In the genomic region with DNA sequence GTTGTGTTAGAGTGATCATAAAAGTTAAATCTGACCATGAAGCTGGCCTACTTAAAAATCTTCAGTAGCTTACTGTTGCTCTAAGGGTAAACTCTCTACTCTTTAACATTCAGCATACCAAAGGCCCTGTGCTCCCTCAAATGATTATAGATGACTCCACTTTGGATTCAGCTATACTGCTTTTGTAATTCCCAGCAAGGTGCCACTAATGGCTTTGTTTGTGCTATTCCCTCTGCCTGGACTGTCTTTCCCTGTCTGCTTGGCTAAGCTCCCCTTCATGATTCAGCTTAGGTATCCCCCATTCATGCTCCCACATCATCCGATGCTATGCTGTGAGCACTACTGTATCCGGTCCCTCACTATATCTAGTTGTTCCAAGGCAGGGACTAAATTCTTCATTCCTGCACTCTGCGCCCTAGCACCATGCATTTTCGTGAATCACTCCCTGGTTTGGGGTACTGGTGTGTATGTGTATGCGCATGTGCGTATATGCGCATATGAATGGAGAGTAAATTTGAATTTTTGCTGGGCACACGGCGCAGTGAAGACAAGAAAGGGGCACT, we compare ENCODE assay signal across 8 cellular contexts. TPM values are rescaled to one million over a fixed set of nuclear protein-coding genes. Genes with fewer than 3 reads are reported as not detected.
DNase-seq lines count a peak whose midpoint lies in the region; ATAC-seq, FAIRE-seq and TF ChIP-seq lines count a peak whose summit lies in the region.

No MANE protein-coding gene starts in this region.

- no peaks in the 10 kb centered on the region for H3K9me1 ChIP-seq in keratinocyte (ENCODE audit: control insufficient read depth, extremely low read depth, insufficient read depth, low read length)

- peaks cover 32% of the 10 kb centered on the region for H3K79me2 ChIP-seq in keratinocyte (ENCODE audit: control insufficient read depth, insufficient read depth, low read length)

- DNase-seq in ascending aorta (ENCODE audit: low spot score in 2 of 2) (no peak), keratinocyte (ENCODE audit: low read depth, low spot score) (no peak), superior temporal gyrus (ENCODE audit: extremely low spot score) (peak; percentile 73), D721Med (ENCODE audit: insufficient read length, low spot score) (no peak)

- H3K36me3 ChIP-seq in ascending aorta: peaks cover 0 to 5% of the 10 kb centered on the region in 2 donors
- H3K36me3 ChIP-seq in keratinocyte (ENCODE audit: control insufficient read depth in 2 of 2, extremely low read depth in 1 of 2, insufficient read depth in 2 of 2, low read length in 2 of 2): peaks cover under 1 to 3% of the 10 kb centered on the region in 2 experiments

- FAIRE-seq in keratinocyte (lab: Jason Lieb, UNC): no peak
- no peak for FAIRE-seq in D721Med (lab: Jason Lieb, UNC)

- peak overlapping the region; percentile 85 for H3K4me2 ChIP-seq in keratinocyte (ENCODE audit: control insufficient read depth, extremely low read depth, insufficient read depth, low read depth, low read length)

- H3K9ac ChIP-seq in keratinocyte (ENCODE audit: control insufficient read depth, extremely low read depth, insufficient read depth, low read length): peak overlapping the region; percentile 87

- peak overlapping the region; percentile 70 to 79 for H3K4me3 ChIP-seq in ascending aorta
- H3K4me3 ChIP-seq in keratinocyte (ENCODE audit: control insufficient read depth in 2 of 3, extremely low read depth in 1 of 3, insufficient read depth in 2 of 3, low read depth in 1 of 3, low read length in 3 of 3): peak overlapping the region; percentile 56 to 86 (median 69)

- peak overlapping the region; percentile 67 for H2AFZ ChIP-seq in keratinocyte (ENCODE audit: control insufficient read depth, low read length)

- H3K4me1 ChIP-seq in ascending aorta (peaks cover 0 to 3% of the 10 kb centered on the region in 2 donors), keratinocyte (ENCODE audit: control insufficient read depth, extremely low read depth, insufficient read depth, low read length) (peaks cover 11% of the 10 kb centered on the region)

- ATAC-seq in GM19023 (IDR thresholded peaks at IDR 0.05; ENCODE audit: unreplicated experiment) (peak; percentile 47), HG03139 (IDR thresholded peaks at IDR 0.05; ENCODE audit: unreplicated experiment) (peak; percentile 40), GM21717 (IDR thresholded peaks at IDR 0.05; ENCODE audit: unreplicated experiment) (no peak), GM21360 (IDR thresholded peaks at IDR 0.05; ENCODE audit: unreplicated experiment) (no peak)

- H3K27ac ChIP-seq in ascending aorta (peak overlapping the region; percentile 81 to 85), keratinocyte (ENCODE audit: control insufficient read depth, insufficient read depth, low read length) (peak overlapping the region; percentile 82)

- H3K27me3 ChIP-seq in ascending aorta (no peaks in the 10 kb centered on the region), keratinocyte (ENCODE audit: control insufficient read depth, extremely low read depth, insufficient read depth, low read length) (no peaks in the 10 kb centered on the region)

- dilution Hi-C loops in keratinocyte (cut with MboI; ENCODE audit: extremely low pct_ligation_motif_present, low sequenced_read_pairs): no loop called here

- TF ChIP-seq CTCF in ascending aorta (IDR thresholded peaks at IDR 0.05) (no peak), keratinocyte (optimal IDR thresholded peaks at IDR 0.05 in 1 of 3, IDR thresholded peaks at IDR 0.05 in 1 of 3, conservative IDR thresholded peaks at IDR 0.05 in 1 of 3; ENCODE audit: extremely low read depth in 1 of 3, insufficient read depth in 2 of 3, low read length in 3 of 3) (no peak), D721Med (IDR thresholded peaks at IDR 0.05; ENCODE audit: insufficient read depth, missing control alignments) (no peak)

- H3K9me3 ChIP-seq in ascending aorta (no peaks in the 10 kb centered on the region), keratinocyte (ENCODE audit: control insufficient read depth, low read depth, low read length) (no peaks in the 10 kb centered on the region)

- intact Hi-C loops in ascending aorta (cut with DNase I): no loop called here

- H4K20me1 ChIP-seq in keratinocyte (ENCODE audit: control insufficient read depth, extremely low read depth, insufficient read depth, low read length): no peaks in the 10 kb centered on the region

RNA-seq across cellular contexts. Expression of gene PBDC1, which starts 0.5 kb away (rescaled TPM):
- 5.2 TPM for total RNA-seq in ascending aorta
- 28.3 to 42.0 TPM (median 34.3 TPM) in 3 replicates for polyA plus RNA-seq in keratinocyte
- 32.3 TPM for polyA plus RNA-seq in keratinocyte (2011; ENCODE audit: low read depth)
- polyA plus RNA-seq in keratinocyte (2011; cell fraction: cytosol; rRNA removed): 31.0 and 48.4 TPM in 2 replicates
- 26.5 and 28.4 TPM in 2 replicates for polyA plus RNA-seq in keratinocyte (2011; cell fraction: nucleus; rRNA removed)
- polyA plus RNA-seq in keratinocyte (2012; ENCODE audit: low replicate concordance): 39.4 and 55.9 TPM in 2 replicates
- 16.1 to 29.9 TPM (median 29.4 TPM) in 3 replicates for polyA minus RNA-seq in keratinocyte
- polyA minus RNA-seq in keratinocyte (2011; cell fraction: cytosol; rRNA and poly(A)+ RNA removed): 23.8 TPM
- polyA minus RNA-seq in keratinocyte (2011; cell fraction: nucleus; rRNA and poly(A)+ RNA removed): 15.5 and 21.1 TPM in 2 replicates

Comparison
In these comparisons a context has a peak if more than half of its experiments do, and no peak if none do; other contexts are left out.
1. ATAC-seq: peak in GM19023 (single experiment) and HG03139 (single experiment); none in GM21717 (single experiment) and GM21360 (single experiment).